ENCODE assay signal across 1 cellular context in genomic region chr5:138726848-138727247, GRCh38.
TF ChIP-seq lines count a peak whose summit lies in the region.

No MANE protein-coding gene starts in this region.

TF ChIP-seq in WTC11, 78 proteins besides CTCF, POLR2A, EP300 and RAD21 (continued from another document):
- TF ChIP-seq E2F5 (CRISPR knock-in tag; IDR thresholded peaks at IDR 0.05): no peak
- TF ChIP-seq ATF1 (CRISPR knock-in tag; IDR thresholded peaks at IDR 0.05): no peak
- TF ChIP-seq E2F1 (CRISPR knock-in tag; IDR thresholded peaks at IDR 0.05): no peak
- TF ChIP-seq USF2 (CRISPR knock-in tag; IDR thresholded peaks at IDR 0.05): no peak
- TF ChIP-seq IRF1 (CRISPR knock-in tag; IDR thresholded peaks at IDR 0.05): no peak
- no peak for TF ChIP-seq ZNF138 (CRISPR knock-in tag; conservative IDR thresholded peaks at IDR 0.05)
